1 cellular context compared by ENCODE assay signal in genomic region chr6:113690255-113690956, GRCh38.
A peak's percentile ranks its signal among the peaks of the same experiment; 100 is the strongest.
TF ChIP-seq lines count a peak whose summit lies in the region.

No MANE protein-coding gene starts in this region.

TF ChIP-seq in HEK293, 187 proteins besides CTCF, POLR2A, EP300 and RAD21 (continued from another document and continues in another):
- TF ChIP-seq ZBTB26 (tag by site-specific recombination; optimal IDR thresholded peaks at IDR 0.05) = no peak
- TF ChIP-seq ZNF19 (tag by site-specific recombination; IDR thresholded peaks at IDR 0.05; ENCODE audit: low read depth) = no peak
- no peak for TF ChIP-seq ZNF132 (tag by site-specific recombination; IDR thresholded peaks at IDR 0.05; ENCODE audit: borderline replicate concordance)
- no peak for TF ChIP-seq ZNF830 (tag by site-specific recombination; IDR thresholded peaks at IDR 0.05; ENCODE audit: low read depth)
- no peak for TF ChIP-seq ZNF621 (tag by site-specific recombination; IDR thresholded peaks at IDR 0.05)
- no peak for TF ChIP-seq ZNF791 (tag by site-specific recombination; IDR thresholded peaks at IDR 0.05)
- TF ChIP-seq ZNF560 (tag by site-specific recombination; IDR thresholded peaks at IDR 0.05; ENCODE audit: borderline replicate concordance) = no peak
- TF ChIP-seq ZNF558 (tag by site-specific recombination; IDR thresholded peaks at IDR 0.05) = 0 out of 2 replicates have a peak, but pooled peaks have one; percentile 38
- TF ChIP-seq ZNF404 (tag by site-specific recombination; IDR thresholded peaks at IDR 0.05) = no peak
- peak; percentile 75 for TF ChIP-seq PRDM4 (tag by site-specific recombination; IDR thresholded peaks at IDR 0.05)
- TF ChIP-seq ZNF302 (tag by site-specific recombination; IDR thresholded peaks at IDR 0.05; ENCODE audit: low read depth) = no peak
- TF ChIP-seq ZNF664 (tag by site-specific recombination; IDR thresholded peaks at IDR 0.05) = no peak
- TF ChIP-seq ZNF514 (tag by site-specific recombination; IDR thresholded peaks at IDR 0.05) = no peak
- no peak for TF ChIP-seq ZNF624 (tag by site-specific recombination; IDR thresholded peaks at IDR 0.05)
- no peak for TF ChIP-seq ZNF580 (tag by site-specific recombination; IDR thresholded peaks at IDR 0.05)
- no peak for TF ChIP-seq ELK4 (IDR thresholded peaks at IDR 0.05; ENCODE audit: borderline replicate concordance, low read depth, low read length)
- no peak for TF ChIP-seq ZNF571 (tag by site-specific recombination; IDR thresholded peaks at IDR 0.05)
- no peak for TF ChIP-seq ZSCAN23 (tag by site-specific recombination; IDR thresholded peaks at IDR 0.05)
- no peak for TF ChIP-seq ZNF585B (tag by site-specific recombination; IDR thresholded peaks at IDR 0.05)
- TF ChIP-seq ZNF155 (tag by site-specific recombination; IDR thresholded peaks at IDR 0.05) = no peak
- no peak for TF ChIP-seq ZNF707 (tag by site-specific recombination; IDR thresholded peaks at IDR 0.05)
- TF ChIP-seq ZBTB49 (tag by site-specific recombination; IDR thresholded peaks at IDR 0.05; ENCODE audit: low read depth) = no peak
- no peak for TF ChIP-seq BCL11B (tag by site-specific recombination; IDR thresholded peaks at IDR 0.05; ENCODE audit: low read depth)
- TF ChIP-seq ZNF776 (tag by site-specific recombination; IDR thresholded peaks at IDR 0.05; ENCODE audit: borderline replicate concordance) = no peak
- no peak for TF ChIP-seq ZNF292 (tag by site-specific recombination; IDR thresholded peaks at IDR 0.05; ENCODE audit: borderline replicate concordance, low read depth)
- no peak for TF ChIP-seq ZNF175 (tag by site-specific recombination; IDR thresholded peaks at IDR 0.05)
- no peak for TF ChIP-seq SP3 (tag by site-specific recombination; IDR thresholded peaks at IDR 0.05)
- no peak for TF ChIP-seq ZNF658 (tag by site-specific recombination; IDR thresholded peaks at IDR 0.05)
- peak; percentile 63 for TF ChIP-seq WT1 (tag by site-specific recombination; IDR thresholded peaks at IDR 0.05)
- TF ChIP-seq ZNF670 (tag by site-specific recombination; IDR thresholded peaks at IDR 0.05; ENCODE audit: low read depth) = no peak
- TF ChIP-seq PRDM6 (tag by site-specific recombination; IDR thresholded peaks at IDR 0.05) = no peak
- no peak for TF ChIP-seq BCL11A (tag by site-specific recombination; IDR thresholded peaks at IDR 0.05; ENCODE audit: low read depth)
- TF ChIP-seq SETDB1 (IDR thresholded peaks at IDR 0.05; ENCODE audit: insufficient read length, low read length) = no peak
- no peak for TF ChIP-seq ZNF529 (tag by site-specific recombination; IDR thresholded peaks at IDR 0.05; ENCODE audit: insufficient replicate concordance)
- TF ChIP-seq ZBTB10 (tag by site-specific recombination; IDR thresholded peaks at IDR 0.05) = no peak
- TF ChIP-seq ZFP37 (tag by site-specific recombination; IDR thresholded peaks at IDR 0.05) = no peak
- no peak for TF ChIP-seq ZNF76 (tag by site-specific recombination; IDR thresholded peaks at IDR 0.05; ENCODE audit: borderline replicate concordance, low read depth)
- TF ChIP-seq ZNF837 (tag by site-specific recombination; IDR thresholded peaks at IDR 0.05) = no peak
- peak; percentile 59; the same call in 1 of the 2 replicates for TF ChIP-seq ZNF394 (tag by site-specific recombination; IDR thresholded peaks at IDR 0.05; ENCODE audit: borderline replicate concordance)
- no peak for TF ChIP-seq ZBTB44 (tag by site-specific recombination; IDR thresholded peaks at IDR 0.05)
- no peak for TF ChIP-seq ZNF16 (tag by site-specific recombination; IDR thresholded peaks at IDR 0.05; ENCODE audit: low read depth)
- 0 out of 2 replicates have a peak, but pooled peaks have one; percentile 40 for TF ChIP-seq ZNF24 (tag by site-specific recombination; IDR thresholded peaks at IDR 0.05)
- peak; percentile 56; the same call in 1 of the 2 replicates for TF ChIP-seq OSR2 (tag by site-specific recombination; IDR thresholded peaks at IDR 0.05)
- TF ChIP-seq ZNF335 (tag by site-specific recombination; conservative IDR thresholded peaks at IDR 0.05) = no peak; the same call in 1 of the 2 replicates
- TF ChIP-seq ZNF510 (tag by site-specific recombination; IDR thresholded peaks at IDR 0.05; ENCODE audit: insufficient replicate concordance) = no peak
- TF ChIP-seq MZF1 (tag by site-specific recombination; IDR thresholded peaks at IDR 0.05; ENCODE audit: borderline replicate concordance) = no peak
- no peak for TF ChIP-seq ZNF280D (tag by site-specific recombination; IDR thresholded peaks at IDR 0.05)
- TF ChIP-seq ZNF26 (tag by site-specific recombination; IDR thresholded peaks at IDR 0.05) = no peak
